1 cellular context compared by ENCODE assay signal in genomic region chr19:56976995-56977906, GRCh38.
A peak's percentile ranks its signal among the peaks of the same experiment; 100 is the strongest.
TF ChIP-seq lines count a peak whose summit lies in the region.

No MANE protein-coding gene starts in this region.

TF ChIP-seq in HepG2, 621 proteins besides CTCF, POLR2A, EP300 and RAD21 (continued from another document and continues in another):
- TF ChIP-seq, protein P1, sequence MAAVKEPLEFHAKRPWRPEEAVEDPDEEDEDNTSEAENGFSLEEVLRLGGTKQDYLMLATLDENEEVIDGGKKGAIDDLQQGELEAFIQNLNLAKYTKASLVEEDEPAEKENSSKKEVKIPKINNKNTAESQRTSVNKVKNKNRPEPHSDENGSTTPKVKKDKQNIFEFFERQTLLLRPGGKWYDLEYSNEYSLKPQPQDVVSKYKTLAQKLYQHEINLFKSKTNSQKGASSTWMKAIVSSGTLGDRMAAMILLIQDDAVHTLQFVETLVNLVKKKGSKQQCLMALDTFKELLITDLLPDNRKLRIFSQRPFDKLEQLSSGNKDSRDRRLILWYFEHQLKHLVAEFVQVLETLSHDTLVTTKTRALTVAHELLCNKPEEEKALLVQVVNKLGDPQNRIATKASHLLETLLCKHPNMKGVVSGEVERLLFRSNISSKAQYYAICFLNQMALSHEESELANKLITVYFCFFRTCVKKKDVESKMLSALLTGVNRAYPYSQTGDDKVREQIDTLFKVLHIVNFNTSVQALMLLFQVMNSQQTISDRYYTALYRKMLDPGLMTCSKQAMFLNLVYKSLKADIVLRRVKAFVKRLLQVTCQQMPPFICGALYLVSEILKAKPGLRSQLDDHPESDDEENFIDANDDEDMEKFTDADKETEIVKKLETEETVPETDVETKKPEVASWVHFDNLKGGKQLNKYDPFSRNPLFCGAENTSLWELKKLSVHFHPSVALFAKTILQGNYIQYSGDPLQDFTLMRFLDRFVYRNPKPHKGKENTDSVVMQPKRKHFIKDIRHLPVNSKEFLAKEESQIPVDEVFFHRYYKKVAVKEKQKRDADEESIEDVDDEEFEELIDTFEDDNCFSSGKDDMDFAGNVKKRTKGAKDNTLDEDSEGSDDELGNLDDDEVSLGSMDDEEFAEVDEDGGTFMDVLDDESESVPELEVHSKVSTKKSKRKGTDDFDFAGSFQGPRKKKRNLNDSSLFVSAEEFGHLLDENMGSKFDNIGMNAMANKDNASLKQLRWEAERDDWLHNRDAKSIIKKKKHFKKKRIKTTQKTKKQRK (IDR thresholded peaks at IDR 0.05; ENCODE audit: low read length) = no peak
- TF ChIP-seq GLI4 (CRISPR knock-in tag; IDR thresholded peaks at IDR 0.05; ENCODE audit: borderline replicate concordance) (no peak), RERE (CRISPR knock-in tag; IDR thresholded peaks at IDR 0.05; ENCODE audit: low read depth) (no peak), ZNF484 (CRISPR knock-in tag; IDR thresholded peaks at IDR 0.05; ENCODE audit: borderline replicate concordance, low read depth) (no peak), ESRRA (CRISPR knock-in tag; IDR thresholded peaks at IDR 0.05; ENCODE audit: low read depth) (no peak), ZMYM4 (CRISPR knock-in tag; IDR thresholded peaks at IDR 0.05) (no peak), TGIF2 (CRISPR knock-in tag; IDR thresholded peaks at IDR 0.05) (no peak), ZNF747 (CRISPR knock-in tag; IDR thresholded peaks at IDR 0.05; ENCODE audit: borderline replicate concordance) (no peak), CCDC6 (CRISPR knock-in tag; IDR thresholded peaks at IDR 0.05) (no peak), ZNF580 (CRISPR knock-in tag; IDR thresholded peaks at IDR 0.05; ENCODE audit: borderline replicate concordance, low read depth) (no peak), CAMTA2 (CRISPR knock-in tag; IDR thresholded peaks at IDR 0.05; ENCODE audit: borderline replicate concordance) (no peak), AGO2 (optimal IDR thresholded peaks at IDR 0.05; ENCODE audit: low read depth, low read length) (no peak), ZFYVE20 (CRISPR knock-in tag; IDR thresholded peaks at IDR 0.05; ENCODE audit: borderline replicate concordance, low read depth) (no peak), EEA1 (CRISPR knock-in tag; IDR thresholded peaks at IDR 0.05; ENCODE audit: borderline replicate concordance) (no peak), ZNF629 (CRISPR knock-in tag; conservative IDR thresholded peaks at IDR 0.05) (no peak), TEAD2 (CRISPR knock-in tag; IDR thresholded peaks at IDR 0.05) (no peak), ZBTB1 (CRISPR knock-in tag; IDR thresholded peaks at IDR 0.05; ENCODE audit: borderline replicate concordance) (no peak), KMT2A (CRISPR knock-in tag; IDR thresholded peaks at IDR 0.05) (no peak), ZNF446 (CRISPR knock-in tag; IDR thresholded peaks at IDR 0.05) (no peak), IKZF5 (CRISPR knock-in tag; IDR thresholded peaks at IDR 0.05) (no peak), ZNF788 (CRISPR knock-in tag; IDR thresholded peaks at IDR 0.05; ENCODE audit: borderline replicate concordance) (no peak), AHR (CRISPR knock-in tag; IDR thresholded peaks at IDR 0.05) (no peak), ZBTB8A (CRISPR knock-in tag; IDR thresholded peaks at IDR 0.05; ENCODE audit: borderline replicate concordance, low read depth) (no peak), ZBTB7B (CRISPR knock-in tag; IDR thresholded peaks at IDR 0.05) (no peak), ATM (IDR thresholded peaks at IDR 0.05; ENCODE audit: borderline replicate concordance) (no peak), ZNF749 (CRISPR knock-in tag; IDR thresholded peaks at IDR 0.05; ENCODE audit: borderline replicate concordance) (no peak), ZMAT3 (CRISPR knock-in tag; conservative IDR thresholded peaks at IDR 0.05) (no peak), ONECUT2 (CRISPR knock-in tag; IDR thresholded peaks at IDR 0.05) (no peak), ZBTB21 (CRISPR knock-in tag; IDR thresholded peaks at IDR 0.05) (no peak), ZNF710 (CRISPR knock-in tag; IDR thresholded peaks at IDR 0.05; ENCODE audit: borderline replicate concordance) (peak; percentile 23; the same call in 1 of the 2 replicates), ZNF883 (CRISPR knock-in tag; IDR thresholded peaks at IDR 0.05; ENCODE audit: not compliant biosample characterization) (no peak), FOXJ3 (CRISPR knock-in tag; IDR thresholded peaks at IDR 0.05; ENCODE audit: borderline replicate concordance) (no peak), TFE3 (CRISPR knock-in tag; IDR thresholded peaks at IDR 0.05) (no peak), CEBPB (IDR thresholded peaks at IDR 0.05; ENCODE audit: borderline replicate concordance, low read depth, low read length) (no peak; the same call in 1 of the 2 replicates)
- TF ChIP-seq, protein P2, sequence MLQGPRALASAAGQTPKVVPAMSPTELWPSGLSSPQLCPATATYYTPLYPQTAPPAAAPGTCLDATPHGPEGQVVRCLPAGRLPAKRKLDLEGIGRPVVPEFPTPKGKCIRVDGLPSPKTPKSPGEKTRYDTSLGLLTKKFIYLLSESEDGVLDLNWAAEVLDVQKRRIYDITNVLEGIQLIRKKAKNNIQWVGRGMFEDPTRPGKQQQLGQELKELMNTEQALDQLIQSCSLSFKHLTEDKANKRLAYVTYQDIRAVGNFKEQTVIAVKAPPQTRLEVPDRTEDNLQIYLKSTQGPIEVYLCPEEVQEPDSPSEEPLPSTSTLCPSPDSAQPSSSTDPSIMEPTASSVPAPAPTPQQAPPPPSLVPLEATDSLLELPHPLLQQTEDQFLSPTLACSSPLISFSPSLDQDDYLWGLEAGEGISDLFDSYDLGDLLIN (CRISPR knock-in tag; IDR thresholded peaks at IDR 0.05; ENCODE audit: borderline replicate concordance) = no peak
- TF ChIP-seq, protein P3, sequence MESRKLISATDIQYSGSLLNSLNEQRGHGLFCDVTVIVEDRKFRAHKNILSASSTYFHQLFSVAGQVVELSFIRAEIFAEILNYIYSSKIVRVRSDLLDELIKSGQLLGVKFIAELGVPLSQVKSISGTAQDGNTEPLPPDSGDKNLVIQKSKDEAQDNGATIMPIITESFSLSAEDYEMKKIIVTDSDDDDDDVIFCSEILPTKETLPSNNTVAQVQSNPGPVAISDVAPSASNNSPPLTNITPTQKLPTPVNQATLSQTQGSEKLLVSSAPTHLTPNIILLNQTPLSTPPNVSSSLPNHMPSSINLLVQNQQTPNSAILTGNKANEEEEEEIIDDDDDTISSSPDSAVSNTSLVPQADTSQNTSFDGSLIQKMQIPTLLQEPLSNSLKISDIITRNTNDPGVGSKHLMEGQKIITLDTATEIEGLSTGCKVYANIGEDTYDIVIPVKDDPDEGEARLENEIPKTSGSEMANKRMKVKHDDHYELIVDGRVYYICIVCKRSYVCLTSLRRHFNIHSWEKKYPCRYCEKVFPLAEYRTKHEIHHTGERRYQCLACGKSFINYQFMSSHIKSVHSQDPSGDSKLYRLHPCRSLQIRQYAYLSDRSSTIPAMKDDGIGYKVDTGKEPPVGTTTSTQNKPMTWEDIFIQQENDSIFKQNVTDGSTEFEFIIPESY (CRISPR knock-in tag; IDR thresholded peaks at IDR 0.05) = no peak
- TF ChIP-seq, protein P4, sequence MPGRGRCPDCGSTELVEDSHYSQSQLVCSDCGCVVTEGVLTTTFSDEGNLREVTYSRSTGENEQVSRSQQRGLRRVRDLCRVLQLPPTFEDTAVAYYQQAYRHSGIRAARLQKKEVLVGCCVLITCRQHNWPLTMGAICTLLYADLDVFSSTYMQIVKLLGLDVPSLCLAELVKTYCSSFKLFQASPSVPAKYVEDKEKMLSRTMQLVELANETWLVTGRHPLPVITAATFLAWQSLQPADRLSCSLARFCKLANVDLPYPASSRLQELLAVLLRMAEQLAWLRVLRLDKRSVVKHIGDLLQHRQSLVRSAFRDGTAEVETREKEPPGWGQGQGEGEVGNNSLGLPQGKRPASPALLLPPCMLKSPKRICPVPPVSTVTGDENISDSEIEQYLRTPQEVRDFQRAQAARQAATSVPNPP (CRISPR knock-in tag; IDR thresholded peaks at IDR 0.05) = no peak
- TF ChIP-seq, protein P5, sequence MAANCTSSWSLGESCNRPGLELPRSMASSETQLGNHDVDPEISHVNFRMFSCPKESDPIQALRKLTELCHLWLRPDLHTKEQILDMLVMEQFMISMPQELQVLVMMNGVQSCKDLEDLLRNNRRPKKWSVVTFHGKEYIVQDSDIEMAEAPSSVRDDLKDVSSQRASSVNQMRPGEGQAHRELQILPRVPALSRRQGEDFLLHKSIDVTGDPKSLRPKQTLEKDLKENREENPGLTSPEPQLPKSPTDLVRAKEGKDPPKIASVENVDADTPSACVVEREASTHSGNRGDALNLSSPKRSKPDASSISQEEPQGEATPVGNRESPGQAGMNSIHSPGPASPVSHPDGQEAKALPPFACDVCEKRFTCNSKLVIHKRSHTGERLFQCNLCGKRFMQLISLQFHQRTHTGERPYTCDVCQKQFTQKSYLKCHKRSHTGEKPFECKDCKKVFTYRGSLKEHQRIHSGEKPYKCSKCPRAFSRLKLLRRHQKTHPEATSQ (CRISPR knock-in tag; IDR thresholded peaks at IDR 0.05; ENCODE audit: borderline replicate concordance) = no peak
